ENCODE assay signal across 22 cellular contexts in the genomic region with DNA sequence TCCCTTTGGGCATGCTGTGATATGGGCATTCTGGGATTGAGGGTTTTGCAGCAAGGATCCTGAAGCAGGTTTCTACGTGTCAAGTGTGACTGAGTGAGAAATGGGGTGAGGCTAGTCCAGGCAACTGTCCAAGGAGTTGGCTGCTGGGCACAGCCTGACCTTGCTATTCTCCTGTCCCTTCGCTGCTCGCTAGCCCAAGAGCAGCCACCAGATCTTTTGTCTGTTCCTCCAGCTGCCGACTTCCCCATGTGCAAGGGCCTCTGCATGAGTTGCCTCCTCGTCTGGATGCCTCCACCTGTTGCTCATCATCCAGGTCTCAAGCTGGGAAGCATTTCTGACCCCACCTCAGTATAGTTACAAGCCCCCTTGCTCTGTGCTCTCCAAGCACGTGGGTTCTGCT.
DNase-seq lines count a peak whose midpoint lies in the region; FAIRE-seq and TF ChIP-seq lines count a peak whose summit lies in the region.
"Had no signal": no experiment of that assay in that cellular context is flagged by ENCODE, and none has a peak within 500 bp of the region (broad histone marks: within the 10 kb centered on the region; RNA-seq: fewer than 3 reads in every experiment).

No MANE protein-coding gene starts in this region.

- H3K27me3 ChIP-seq in mammary epithelial cell (ENCODE audit: insufficient read depth, low read length) (no peaks in the 10 kb centered on the region), keratinocyte (ENCODE audit: control insufficient read depth, extremely low read depth, insufficient read depth, low read length) (no peaks in the 10 kb centered on the region)
- H3K27me3 ChIP-seq: Peyer's patch, SJSA1 had no signal

- CTCF ChIA-PET in mammary epithelial cell (lab: Charles Lee; ENCODE audit: low non-redundant PET) = no interaction called here

- H3K4me2 ChIP-seq in mammary epithelial cell (ENCODE audit: insufficient read depth, low read depth, low read length) = no peak overlapping the region
- H3K4me2 ChIP-seq in keratinocyte (ENCODE audit: control insufficient read depth, extremely low read depth, insufficient read depth, low read depth, low read length) = no peak overlapping the region

- H3K4me1 ChIP-seq in mammary epithelial cell (ENCODE audit: insufficient read depth, low read length) = peaks cover 10% of the 10 kb centered on the region
- H3K4me1 ChIP-seq in keratinocyte (ENCODE audit: control insufficient read depth, extremely low read depth, insufficient read depth, low read length) = peaks cover 4% of the 10 kb centered on the region
- H3K4me1 ChIP-seq: HAP-1, Peyer's patch, SJSA1 had no signal

- no peak overlapping the region for H3K4me3 ChIP-seq in mammary epithelial cell (replicated peaks in 1 of 3; ENCODE audit: insufficient read depth in 1 of 3, low read depth in 2 of 3, low read length in 3 of 3)
- no peak overlapping the region for H3K4me3 ChIP-seq in keratinocyte (ENCODE audit: control insufficient read depth in 2 of 3, extremely low read depth in 1 of 3, insufficient read depth in 2 of 3, low read depth in 1 of 3, low read length in 3 of 3)
- H3K4me3 ChIP-seq: GM23248, HAP-1, Peyer's patch, SJSA1 had no signal

- no peaks in the 10 kb centered on the region for H3K79me2 ChIP-seq in mammary epithelial cell (ENCODE audit: insufficient read depth, low read length)
- no peaks in the 10 kb centered on the region for H3K79me2 ChIP-seq in keratinocyte (ENCODE audit: control insufficient read depth, insufficient read depth, low read length)

- DNase-seq in activated effector memory CD4-positive, alpha-beta T cell treated with anti-CD3 and anti-CD28 coated beads, Interleukin-2, amount 50 U/mL, for 16 hours = peak; percentile 39
- DNase-seq in activated effector memory CD4-positive, alpha-beta T cell treated with Interleukin-2 at 50 U/mL for 16 hours = no peak
- peak; percentile 39 for DNase-seq in mammary epithelial cell
- DNase-seq in keratinocyte (ENCODE audit: low read depth, low spot score) = no peak
- DNase-seq in stimulated activated CD8-positive, alpha-beta memory T cell treated with anti-CD3 and anti-CD28 coated beads, Interleukin-4, amount 100 ng/mL, for 48 hours = peak; percentile 8
- DNase-seq in urothelium cell line (ENCODE audit: low spot score) = no peak
- no peak for DNase-seq in activated naive CD4-positive, alpha-beta T cell treated with Interleukin-2 at 50 U/mL for 16 hours
- DNase-seq: 8988T; AML-193; C1 segment of cervical spinal cord; CD8-positive, alpha-beta T cell; DND-41; GM23248; NCI-H1694 treated with DMSO at 0.1 percent for 48 hours; NCI-H2081 treated with DMSO at 0.1 percent for 48 hours; NCI-H2171 treated with DMSO at 0.1 percent for 48 hours; NCI-H446; NCI-H526; Peyer's patch had no signal

- intact Hi-C loops in mammary epithelial cell (cut with micrococcal nuclease) = no loop called here

- TF ChIP-seq CTCF in mammary epithelial cell (conservative IDR thresholded peaks at IDR 0.05 in 1 of 2, IDR thresholded peaks at IDR 0.05 in 1 of 2; ENCODE audit: extremely low read depth in 1 of 2, insufficient read depth in 1 of 2, low read depth in 1 of 2, low read length in 2 of 2) = no peak
- TF ChIP-seq CTCF in keratinocyte (optimal IDR thresholded peaks at IDR 0.05 in 1 of 3, IDR thresholded peaks at IDR 0.05 in 1 of 3, conservative IDR thresholded peaks at IDR 0.05 in 1 of 3; ENCODE audit: extremely low read depth in 1 of 3, insufficient read depth in 2 of 3, low read length in 3 of 3) = no peak

- H3K27ac ChIP-seq in mammary epithelial cell (ENCODE audit: insufficient read depth, low read depth, low read length) = no peak overlapping the region
- H3K27ac ChIP-seq in keratinocyte (ENCODE audit: control insufficient read depth, insufficient read depth, low read length) = no peak overlapping the region
- H3K27ac ChIP-seq: GM23248, Peyer's patch, SJSA1 had no signal

- FAIRE-seq in keratinocyte (lab: Jason Lieb, UNC) = peak; percentile 53
- FAIRE-seq in urothelium cell line (lab: Jason Lieb, UNC) = no peak
- FAIRE-seq: GM12891 had no signal

- no peak overlapping the region for H3K9ac ChIP-seq in mammary epithelial cell (ENCODE audit: insufficient read depth, low read length)
- no peak overlapping the region for H3K9ac ChIP-seq in keratinocyte (ENCODE audit: control insufficient read depth, extremely low read depth, insufficient read depth, low read length)
- H3K9ac ChIP-seq: GM23248 had no signal

- BruUV-seq in mammary epithelial cell (replicated peaks; lab: Mats Ljungman, UMichigan) = no TSS peak

- dilution Hi-C loops in mammary epithelial cell (cut with HindIII; ENCODE audit: low sequenced_read_pairs) (no loop called here), keratinocyte (cut with MboI; ENCODE audit: extremely low pct_ligation_motif_present, low sequenced_read_pairs) (no loop called here)

- no peaks in the 10 kb centered on the region for H3K9me1 ChIP-seq in keratinocyte (ENCODE audit: control insufficient read depth, extremely low read depth, insufficient read depth, low read length)

- in situ Hi-C loops in mammary epithelial cell (cut with MboI; ENCODE audit: low sequenced_read_pairs in 2 of 2) = no loop called here

- H3K36me3 ChIP-seq in mammary epithelial cell (ENCODE audit: insufficient read depth, low read length) = no peaks in the 10 kb centered on the region
- no peaks in the 10 kb centered on the region for H3K36me3 ChIP-seq in keratinocyte (ENCODE audit: control insufficient read depth in 2 of 2, extremely low read depth in 1 of 2, insufficient read depth in 2 of 2, low read length in 2 of 2)
- H3K36me3 ChIP-seq: HAP-1, Peyer's patch had no signal

- H3K9me3 ChIP-seq in mammary epithelial cell (replicated peaks; ENCODE audit: insufficient read depth, low read length) (no peaks in the 10 kb centered on the region), keratinocyte (ENCODE audit: control insufficient read depth, low read depth, low read length) (no peaks in the 10 kb centered on the region)
- H3K9me3 ChIP-seq: HAP-1, Peyer's patch, SJSA1 had no signal

- H4K20me1 ChIP-seq in mammary epithelial cell (ENCODE audit: insufficient read depth, low read length) = no peaks in the 10 kb centered on the region
- H4K20me1 ChIP-seq in keratinocyte (ENCODE audit: control insufficient read depth, extremely low read depth, insufficient read depth, low read length) = no peaks in the 10 kb centered on the region

- WGBS in mammary epithelial cell (ENCODE audit: low coverage, missing lambda C conversion rate) = 58% methylated on average over 6 of the region's 6 CpGs

- H2AFZ ChIP-seq in mammary epithelial cell (ENCODE audit: low read depth, low read length) (no peak overlapping the region), keratinocyte (ENCODE audit: control insufficient read depth, low read length) (no peak overlapping the region)
- H2AFZ ChIP-seq: GM23248 had no signal

Comparison
In these comparisons a context has a peak if more than half of its experiments do, and no peak if none do; other contexts are left out.
1. DNase-seq: peak in activated effector memory CD4-positive, alpha-beta T cell treated with anti-CD3 and anti-CD28 coated beads, Interleukin-2, amount 50 U/mL, for 16 hours (single experiment), mammary epithelial cell (single experiment) and stimulated activated CD8-positive, alpha-beta memory T cell treated with anti-CD3 and anti-CD28 coated beads, Interleukin-4, amount 100 ng/mL, for 48 hours (single experiment); none in activated effector memory CD4-positive, alpha-beta T cell treated with Interleukin-2 at 50 U/mL for 16 hours (single experiment), keratinocyte (single experiment), urothelium cell line (single experiment) and activated naive CD4-positive, alpha-beta T cell treated with Interleukin-2 at 50 U/mL for 16 hours (single experiment).